In the genomic region with DNA sequence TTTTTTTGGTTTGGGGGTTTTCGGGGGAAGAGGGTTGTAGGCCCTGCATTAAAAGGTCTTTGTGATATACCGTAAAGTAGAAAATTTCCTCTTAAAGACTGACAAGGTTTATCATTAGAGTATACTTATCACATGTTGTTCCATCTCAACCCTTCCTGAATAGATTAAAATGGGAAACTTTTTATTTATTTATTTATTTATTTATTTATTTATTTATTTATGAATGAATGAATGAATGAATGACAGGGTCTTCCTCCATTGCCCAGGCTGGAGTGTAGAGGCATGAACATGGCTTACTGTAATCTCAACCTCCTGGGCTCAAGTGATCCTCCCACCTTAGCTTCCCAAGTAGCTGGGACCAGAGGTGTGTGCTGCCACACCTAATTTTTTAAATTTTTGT, we compare ENCODE assay signal across 22 cellular contexts. TPM values are rescaled to one million over a fixed set of nuclear protein-coding genes. Genes with fewer than 3 reads are reported as not detected.
DNase-seq lines count a peak whose midpoint lies in the region; ATAC-seq, FAIRE-seq and TF ChIP-seq lines count a peak whose summit lies in the region.
"Had no signal": no experiment of that assay in that cellular context is flagged by ENCODE, and none has a peak within 500 bp of the region (broad histone marks: within the 10 kb centered on the region; RNA-seq: fewer than 3 reads in every experiment).

No MANE protein-coding gene starts in this region.

- peaks cover 68% of the 10 kb centered on the region for H3K36me3 Mint-ChIP-seq in CD4-positive, alpha-beta T cell (ENCODE audit: low read depth)
- H3K36me3 Mint-ChIP-seq in T-helper 17 cell (ENCODE audit: low read depth) = no peaks in the 10 kb centered on the region

- H3K9me1 ChIP-seq in K562 (ENCODE audit: control insufficient read depth, insufficient read depth, low read length) = no peaks in the 10 kb centered on the region

- peaks cover 15% of the 10 kb centered on the region for H3K4me1 Mint-ChIP-seq in CD4-positive, alpha-beta T cell (ENCODE audit: low read depth)
- H3K4me1 Mint-ChIP-seq in T-helper 17 cell = peaks cover 4% of the 10 kb centered on the region
- H3K4me1 Mint-ChIP-seq: B cell had no signal

- POLR2A ChIA-PET in CD4-positive, alpha-beta T cell (lab: Charles Lee) = no interaction called here
- POLR2A ChIA-PET in K562 (lab: Yijun Ruan, JAX) = no interaction called here

- no peak for TF ChIP-seq POLR2A in K562 (conservative IDR thresholded peaks at IDR 0.05)

- in situ Hi-C loops in K562 (cut with MboI) = no loop called here

- H3K27ac Mint-ChIP-seq in CD4-positive, alpha-beta T cell = peak overlapping the region; percentile 36
- H3K27ac Mint-ChIP-seq in T-helper 17 cell = peak overlapping the region; percentile 47
- H3K27ac Mint-ChIP-seq: B cell had no signal

- H4K20me1 ChIP-seq in K562 (replicated peaks; ENCODE audit: control insufficient read depth, insufficient read depth, low read length) = no peaks in the 10 kb centered on the region

- no peak for TF ChIP-seq EP300 in K562 (IDR thresholded peaks at IDR 0.05; ENCODE audit: low read length)

- no peaks in the 10 kb centered on the region for H3K9me3 ChIP-seq in CD4-positive, alpha-beta T cell (ENCODE audit: control insufficient read depth, low read length)
- H3K9me3 ChIP-seq in T-helper 17 cell (ENCODE audit: control insufficient read depth, low read length, poor library complexity, severe bottlenecking) = no peaks in the 10 kb centered on the region
- H3K9me3 ChIP-seq in K562 (replicated peaks; ENCODE audit: control insufficient read depth, insufficient read depth, low read depth, low read length) = no peaks in the 10 kb centered on the region
- H3K9me3 ChIP-seq in effector memory CD4-positive, alpha-beta T cell (ENCODE audit: control insufficient read depth, low read length) = no peaks in the 10 kb centered on the region
- H3K9me3 ChIP-seq: BLaER1 treated with 17β-estradiol and CSF1 and Interleukin-3, amounts not matched to agents 10 nM and 100 nM; Caco-2 had no signal

- H3K4me3 ChIP-seq in K562 = no peak overlapping the region
- no peak overlapping the region for H3K4me3 ChIP-seq in effector memory CD4-positive, alpha-beta T cell (ENCODE audit: insufficient read depth, low read depth, low read length, poor library complexity, severe bottlenecking)
- H3K4me3 ChIP-seq: BLaER1 treated with 17β-estradiol and CSF1 and Interleukin-3, amounts not matched to agents 10 nM and 100 nM had no signal

- no peak for TF ChIP-seq RAD21 in K562 (CRISPR knock-in tag; conservative IDR thresholded peaks at IDR 0.05 in 1 of 2, IDR thresholded peaks at IDR 0.05 in 1 of 2)

- no peaks in the 10 kb centered on the region for H3K79me2 ChIP-seq in K562 (ENCODE audit: control insufficient read depth, insufficient read depth, low read length)

- H3K4me3 Mint-ChIP-seq in CD4-positive, alpha-beta T cell = no peak overlapping the region
- no peak overlapping the region for H3K4me3 Mint-ChIP-seq in T-helper 17 cell
- H3K4me3 Mint-ChIP-seq: B cell; CD4-positive, alpha-beta memory T cell had no signal

- no peak for FAIRE-seq in K562 (lab: Jason Lieb, UNC)
- FAIRE-seq: A204.1, D721Med, G401.6, GM12891 had no signal

- no peak overlapping the region for H2AFZ ChIP-seq in K562 (ENCODE audit: low read depth, low read length)

- 97% methylated on average over 2 of the region's 2 CpGs for WGBS in K562 (ENCODE audit: insufficient coverage, low coverage, missing lambda C conversion rate)

- ATAC-seq in CD4-positive, alpha-beta T cell (ENCODE audit: poor library complexity) = no peak
- no peak for ATAC-seq in T-helper 17 cell
- no peak for ATAC-seq in K562

- no peak for TF ChIP-seq CTCF in CD4-positive, alpha-beta T cell (IDR thresholded peaks at IDR 0.05)
- no peak for TF ChIP-seq CTCF in K562 (IDR thresholded peaks at IDR 0.05 in 2 of 3, conservative IDR thresholded peaks at IDR 0.05 in 1 of 3; ENCODE audit: insufficient read depth in 2 of 3, low read depth in 1 of 3, low read length in 3 of 3)

- no peaks in the 10 kb centered on the region for H3K4me1 ChIP-seq in K562 (replicated peaks in 1 of 2; ENCODE audit: control insufficient read depth in 2 of 2, insufficient read depth in 2 of 2, low read length in 2 of 2)
- no peaks in the 10 kb centered on the region for H3K4me1 ChIP-seq in effector memory CD4-positive, alpha-beta T cell (ENCODE audit: control insufficient read depth, insufficient read depth, low read length, poor library complexity, severe bottlenecking)
- H3K4me1 ChIP-seq: BLaER1 treated with 17β-estradiol and CSF1 and Interleukin-3, amounts not matched to agents 10 nM and 100 nM; Caco-2 had no signal

- CTCF ChIA-PET in CD4-positive, alpha-beta T cell (lab: Charles Lee) = interaction anchor here (0.7 kb wide), 2 partner anchors 14 to 135 kb away, joined by 4 to 6 read pairs; a partner anchor contains a TSS
- CTCF ChIA-PET in K562 (lab: Yijun Ruan, JAX; ENCODE audit: low intra/inter-chr PET ratio) = no interaction called here

- no peak for DNase-seq in CD4-positive, alpha-beta T cell
- no peak for DNase-seq in T-helper 17 cell
- DNase-seq in K562 (ENCODE audit: extremely low read depth in 1 of 4, low spot score in 3 of 4) = no peak
- no peak for DNase-seq in effector memory CD4-positive, alpha-beta T cell
- no peak for DNase-seq in GM19240 (ENCODE audit: insufficient read length, low spot score)
- no peak for DNase-seq in foreskin melanocyte
- no peak for DNase-seq in NCI-H2196 treated with DMSO at 0.1 percent for 48 hours (lab: John Stamatoyannopoulos, UW; ENCODE audit: unreplicated experiment)
- DNase-seq: 8988T; AML-193; Caco-2; Calu3; CD4-positive, alpha-beta memory T cell; DMS79 treated with DMSO at 0.1 percent for 48 hours; GF-D8 had no signal

- H3K9ac ChIP-seq in K562 (ENCODE audit: insufficient read depth in 1 of 2, low read depth in 2 of 2, low read length in 2 of 2) = no peak overlapping the region
- H3K9ac ChIP-seq: BLaER1 treated with 17β-estradiol and CSF1 and Interleukin-3, amounts not matched to agents 10 nM and 100 nM had no signal

- peaks cover 16% of the 10 kb centered on the region; the same call in 2 of the 3 replicates for H3K36me3 ChIP-seq in K562 (ENCODE audit: control insufficient read depth, insufficient read depth, low read length)
- H3K36me3 ChIP-seq in effector memory CD4-positive, alpha-beta T cell (ENCODE audit: control insufficient read depth, insufficient read depth, low read length) = peaks cover 16% of the 10 kb centered on the region

- no peaks in the 10 kb centered on the region for H3K27me3 Mint-ChIP-seq in CD4-positive, alpha-beta T cell
- H3K27me3 Mint-ChIP-seq in T-helper 17 cell = no peaks in the 10 kb centered on the region
- H3K27me3 Mint-ChIP-seq: B cell; CD4-positive, alpha-beta memory T cell had no signal

- H3K27ac ChIP-seq in CD4-positive, alpha-beta T cell (ENCODE audit: low read depth, low read length) = no peak overlapping the region
- no peak overlapping the region for H3K27ac ChIP-seq in K562 (ENCODE audit: extremely low read depth, low read depth, low read length)
- H3K27ac ChIP-seq in effector memory CD4-positive, alpha-beta T cell (ENCODE audit: insufficient read depth, low read length, poor library complexity, severe bottlenecking) = no peak overlapping the region
- H3K27ac ChIP-seq: BLaER1 treated with 17β-estradiol and CSF1 and Interleukin-3, amounts not matched to agents 10 nM and 100 nM; C4-2B had no signal

- no peaks in the 10 kb centered on the region for H3K9me3 Mint-ChIP-seq in CD4-positive, alpha-beta T cell
- H3K9me3 Mint-ChIP-seq: CD4-positive, alpha-beta memory T cell had no signal

- no peak overlapping the region for H3K4me2 ChIP-seq in K562 (ENCODE audit: insufficient read depth, low read length)
- H3K4me2 ChIP-seq: BLaER1 treated with 17β-estradiol and CSF1 and Interleukin-3, amounts not matched to agents 10 nM and 100 nM had no signal

- no peaks in the 10 kb centered on the region for H3K27me3 ChIP-seq in CD4-positive, alpha-beta T cell (ENCODE audit: control insufficient read depth, insufficient read depth, low read length)
- H3K27me3 ChIP-seq in K562 (ENCODE audit: control insufficient read depth in 2 of 2, insufficient read depth in 2 of 2, low read length in 2 of 2) = no peaks in the 10 kb centered on the region
- no peaks in the 10 kb centered on the region for H3K27me3 ChIP-seq in effector memory CD4-positive, alpha-beta T cell (replicated peaks; ENCODE audit: control insufficient read depth, insufficient read depth, low read length, poor library complexity, severe bottlenecking)
- H3K27me3 ChIP-seq: BLaER1 treated with 17β-estradiol and CSF1 and Interleukin-3, amounts not matched to agents 10 nM and 100 nM had no signal

- no TSS peak for BruUV-seq in K562 (replicated peaks; lab: Mats Ljungman, UMichigan)

- intact Hi-C loops in CD4-positive, alpha-beta T cell (cut with DNase I, micrococcal nuclease) = no loop called here
- intact Hi-C loops in K562 (cut with micrococcal nuclease) = no loop called here

RNA-seq across cellular contexts. Expression of a gene that starts 48.5 kb away (rescaled TPM):
- under 1 TPM; 0.36 to 0.69 TPM for total RNA-seq in CD4-positive, alpha-beta T cell
- total RNA-seq in T-helper 17 cell = under 1 TPM; 0.32 to 0.55 TPM
- 0.21 TPM in 1 of 2 replicates, not detected in the other for total RNA-seq in K562 (2011; cell fraction: chromatin; rRNA removed; ENCODE audit: low replicate concordance)
- total RNA-seq in K562 (2011; cell fraction: nucleolus; rRNA removed) = not detected in 2 replicates
- total RNA-seq in K562 (2011; cell fraction: nucleoplasm; rRNA removed) = 0.38 TPM in 1 of 2 replicates, not detected in the other
- 0.18 TPM in 1 of 2 replicates, not detected in the other for total RNA-seq in K562 (2014; rRNA removed)
- total RNA-seq in K562 (2014; rRNA removed; fragmentation: Illumina TruSeq; extraction: Trizol) = not detected in 2 replicates
- not detected in 2 replicates for total RNA-seq in K562 (2015; rRNA removed; fragmentation: Illumina TruSeq; extraction: Trizol)
- total RNA-seq in K562 (2021) = not detected in 2 replicates
- 0.05 TPM in 1 of 2 replicates, not detected in the other for polyA plus RNA-seq in K562 (2011; rRNA removed)
- polyA plus RNA-seq in K562 (2011; cell fraction: cytosol; rRNA removed) = not detected in 2 replicates
- 0.08 and 0.09 TPM in 2 replicates for polyA plus RNA-seq in K562 (2011; cell fraction: nucleus; rRNA removed)
- polyA plus RNA-seq in K562 (2012) = 0.06 TPM in 1 of 2 replicates, not detected in the other
- polyA plus RNA-seq in K562 (2014; fragmentation: Illumina TruSeq; extraction: Trizol) = not detected in 2 replicates
- under 1 TPM; 0.04 to 0.08 TPM for polyA plus RNA-seq in K562 (2014; fragmentation: Nextera tagmentation; extraction: Ambion mirVana)
- polyA plus RNA-seq in K562 (2014; rRNA removed) = not detected in 2 replicates
- polyA minus RNA-seq in K562 (2011; rRNA and poly(A)+ RNA removed) = 0.33 TPM in 1 of 2 replicates, not detected in the other
- polyA minus RNA-seq in K562 (2011; cell fraction: cytosol; rRNA and poly(A)+ RNA removed) = not detected in 2 replicates
- polyA minus RNA-seq in K562 (2011; cell fraction: nucleus; rRNA and poly(A)+ RNA removed) = not detected in 2 replicates
- polyA plus RNA-seq: BJ had no signal

RNA-seq across cellular contexts. Expression of a gene that starts 58.1 kb away (rescaled TPM):
- total RNA-seq in CD4-positive, alpha-beta T cell = 10 to 100 TPM; 87.3 to 89.6 TPM
- total RNA-seq in T-helper 17 cell = 10 to 100 TPM; 72.7 to 82.7 TPM
- total RNA-seq in K562 (2011; cell fraction: chromatin; rRNA removed; ENCODE audit: low replicate concordance) = 34.0 and 96.0 TPM in 2 replicates
- 13.5 and 20.7 TPM in 2 replicates for total RNA-seq in K562 (2011; cell fraction: nucleolus; rRNA removed)
- total RNA-seq in K562 (2011; cell fraction: nucleoplasm; rRNA removed) = 48.2 and 84.6 TPM in 2 replicates
- total RNA-seq in K562 (2014; rRNA removed) = 10.4 and 21.6 TPM in 2 replicates
- 33.3 and 36.4 TPM in 2 replicates for total RNA-seq in K562 (2014; rRNA removed; fragmentation: Illumina TruSeq; extraction: Trizol)
- total RNA-seq in K562 (2015; rRNA removed; fragmentation: Illumina TruSeq; extraction: Trizol) = 28.5 and 30.6 TPM in 2 replicates
- total RNA-seq in K562 (2021) = 28.6 and 29.2 TPM in 2 replicates
- polyA plus RNA-seq in K562 (2011; rRNA removed) = 40.1 and 44.0 TPM in 2 replicates
- polyA plus RNA-seq in K562 (2011; cell fraction: cytosol; rRNA removed) = 9.2 and 14.9 TPM in 2 replicates
- 13.6 and 23.6 TPM in 2 replicates for polyA plus RNA-seq in K562 (2011; cell fraction: nucleus; rRNA removed)
- polyA plus RNA-seq in K562 (2012) = 22.6 and 26.1 TPM in 2 replicates
- polyA plus RNA-seq in K562 (2014; fragmentation: Illumina TruSeq; extraction: Trizol) = 28.1 and 36.5 TPM in 2 replicates
- 1 to 10 TPM; 8.9 to 9.8 TPM for polyA plus RNA-seq in K562 (2014; fragmentation: Nextera tagmentation; extraction: Ambion mirVana)
- polyA plus RNA-seq in K562 (2014; rRNA removed) = 16.8 and 17.0 TPM in 2 replicates
- polyA minus RNA-seq in K562 (2011; rRNA and poly(A)+ RNA removed) = 89.2 and 101 TPM in 2 replicates
- polyA minus RNA-seq in K562 (2011; cell fraction: cytosol; rRNA and poly(A)+ RNA removed) = 27.7 and 29.9 TPM in 2 replicates
- 16.2 and 37.7 TPM in 2 replicates for polyA minus RNA-seq in K562 (2011; cell fraction: nucleus; rRNA and poly(A)+ RNA removed)
